19 cellular contexts compared by ENCODE assay signal in genomic region chr21:17660449-17660848, GRCh38. TPM values are rescaled to one million over a fixed set of nuclear protein-coding genes. Genes with fewer than 3 reads are reported as not detected.
DNase-seq lines count a peak whose midpoint lies in the region; ATAC-seq, FAIRE-seq and TF ChIP-seq lines count a peak whose summit lies in the region.
"Had no signal": no experiment of that assay in that cellular context is flagged by ENCODE, and none has a peak within 500 bp of the region (broad histone marks: within the 10 kb centered on the region; RNA-seq: fewer than 3 reads in every experiment).

No MANE protein-coding gene starts in this region.

- H3K79me2 ChIP-seq in astrocyte (ENCODE audit: insufficient read depth, low read length) (no peaks in the 10 kb centered on the region), mesendoderm (ENCODE audit: control insufficient read depth, insufficient read depth, low read length) (no peaks in the 10 kb centered on the region)

- H3K27ac ChIP-seq in astrocyte (ENCODE audit: low read depth, low read length) = no peak overlapping the region
- no peak overlapping the region for H3K27ac ChIP-seq in mesendoderm (ENCODE audit: low read depth, low read length)
- H3K27ac ChIP-seq: BLaER1, KMS-11 had no signal

- no peaks in the 10 kb centered on the region for H4K20me1 ChIP-seq in astrocyte (ENCODE audit: insufficient read depth, low read length)
- H4K20me1 ChIP-seq: BLaER1 had no signal

- H3K4me3 Mint-ChIP-seq in astrocyte (ENCODE audit: unreplicated experiment) = no peak overlapping the region
- H3K4me3 Mint-ChIP-seq in natural killer cell treated with Interleukin-12 subunit alpha and Interleukin-12 subunit beta and Interleukin-15 and Interleukin-18, amount 100 ng/mL, for 72 hours = no peak overlapping the region
- H3K4me3 Mint-ChIP-seq: activated CD4-positive, alpha-beta T cell treated with anti-CD3 and anti-CD28 coated beads, Interleukin-2, amount 10 ng/mL, durations not matched to agents 24 days and 14 days; activated naive CD8-positive, alpha-beta T cell treated with anti-CD3 and anti-CD28 coated beads, Interleukin-2, amount 50 U/mL, for 24 hours; activated T-cell treated with anti-CD3 and anti-CD28 coated beads, Interleukin-2, amount 50 U/mL, for 24 hours; immature natural killer cell; T-helper 1 cell treated with Interleukin-12 subunit alpha and Interleukin-12 subunit beta and Interleukin-4 antibody, amounts not matched to agents 30 μg/mL and 1 μg/mL, for 36 hours had no signal

- no peak for TF ChIP-seq CTCF in astrocyte (IDR thresholded peaks at IDR 0.05; ENCODE audit: insufficient read depth, low read depth, low read length)

- no peaks in the 10 kb centered on the region for H3K9me3 ChIP-seq in astrocyte (ENCODE audit: insufficient read depth, low read depth, low read length)
- H3K9me3 ChIP-seq: BLaER1, mucosa of descending colon had no signal

- no peaks in the 10 kb centered on the region for H3K36me3 Mint-ChIP-seq in astrocyte (ENCODE audit: low read depth, unreplicated experiment)
- H3K36me3 Mint-ChIP-seq in natural killer cell treated with Interleukin-12 subunit alpha and Interleukin-12 subunit beta and Interleukin-15 and Interleukin-18, amount 100 ng/mL, for 72 hours = no peaks in the 10 kb centered on the region
- H3K36me3 Mint-ChIP-seq: immature natural killer cell had no signal

- no peak overlapping the region for H2BK5ac ChIP-seq in mesendoderm (ENCODE audit: low read length)

- no peak overlapping the region for H3K56ac ChIP-seq in mesendoderm (ENCODE audit: low read length)

- DNase-seq in CD1c-positive myeloid dendritic cell (ENCODE audit: extremely low spot score) (peak; percentile 12), MV-4-11 (lab: John Stamatoyannopoulos, UW) (peak; percentile 74), astrocyte (ENCODE audit: low read depth) (peak; percentile 18), mesendoderm (peak; percentile 36), foreskin melanocyte (no peak)
- DNase-seq in natural killer cell treated with Interleukin-12 subunit alpha and Interleukin-12 subunit beta and Interleukin-15 and Interleukin-18, amount 100 ng/mL, for 72 hours (ENCODE audit: low spot score) = no peak
- DNase-seq: activated CD4-positive, alpha-beta T cell treated with anti-CD3 and anti-CD28 coated beads, Interleukin-2, amount 10 ng/mL, durations not matched to agents 24 days and 14 days; activated naive CD8-positive, alpha-beta T cell treated with anti-CD3 and anti-CD28 coated beads, Interleukin-2, amount 50 U/mL, for 24 hours; activated T-cell treated with anti-CD3 and anti-CD28 coated beads, Interleukin-2, amount 50 U/mL, for 24 hours; immature natural killer cell; mucosa of descending colon; NCI-H2029; trophoblast cell had no signal

- H3K4me1 Mint-ChIP-seq in astrocyte (ENCODE audit: low read depth, unreplicated experiment) = peaks cover 8% of the 10 kb centered on the region
- H3K4me1 Mint-ChIP-seq in natural killer cell treated with Interleukin-12 subunit alpha and Interleukin-12 subunit beta and Interleukin-15 and Interleukin-18, amount 100 ng/mL, for 72 hours (ENCODE audit: low read depth in 2 of 2) = peaks cover 0 to 1% of the 10 kb centered on the region in 2 donors
- H3K4me1 Mint-ChIP-seq: activated CD4-positive, alpha-beta T cell treated with anti-CD3 and anti-CD28 coated beads, Interleukin-2, amount 10 ng/mL, durations not matched to agents 24 days and 14 days; activated naive CD8-positive, alpha-beta T cell treated with anti-CD3 and anti-CD28 coated beads, Interleukin-2, amount 50 U/mL, for 24 hours; immature natural killer cell had no signal

- H3K4me2 ChIP-seq in astrocyte (ENCODE audit: low read length) = peak overlapping the region; percentile 30
- H3K4me2 ChIP-seq in mesendoderm (ENCODE audit: low read length) = no peak overlapping the region
- H3K4me2 ChIP-seq: BLaER1, KMS-11 had no signal

- H3K36me3 ChIP-seq in astrocyte (ENCODE audit: insufficient read depth, low read length) (no peaks in the 10 kb centered on the region), mesendoderm (ENCODE audit: control insufficient read depth, insufficient read depth, low read length) (no peaks in the 10 kb centered on the region)
- H3K36me3 ChIP-seq: BLaER1 had no signal

- no peaks in the 10 kb centered on the region for H3K27me3 Mint-ChIP-seq in astrocyte (ENCODE audit: low read depth, unreplicated experiment)
- H3K27me3 Mint-ChIP-seq in natural killer cell treated with Interleukin-12 subunit alpha and Interleukin-12 subunit beta and Interleukin-15 and Interleukin-18, amount 100 ng/mL, for 72 hours = peaks cover 16 to 17% of the 10 kb centered on the region in 2 donors

- H3K9ac ChIP-seq in astrocyte (ENCODE audit: low read length) (no peak overlapping the region), mesendoderm (ENCODE audit: low read length) (no peak overlapping the region)
- H3K9ac ChIP-seq: BLaER1, KMS-11 had no signal

- no peak for ATAC-seq in natural killer cell treated with Interleukin-12 subunit alpha and Interleukin-12 subunit beta and Interleukin-15 and Interleukin-18, amount 100 ng/mL, for 72 hours
- ATAC-seq in GM19351 (IDR thresholded peaks at IDR 0.05; ENCODE audit: unreplicated experiment) (no peak), GM19023 (IDR thresholded peaks at IDR 0.05; ENCODE audit: unreplicated experiment) (no peak)
- ATAC-seq: activated naive CD8-positive, alpha-beta T cell treated with anti-CD3 and anti-CD28 coated beads, Interleukin-2, amount 50 U/mL, for 24 hours; mucosa of descending colon had no signal

- no peak overlapping the region for H4K5ac ChIP-seq in mesendoderm (ENCODE audit: low read length)

- H3K4ac ChIP-seq in mesendoderm (ENCODE audit: low read depth, low read length) = no peak overlapping the region

- FAIRE-seq in astrocyte (lab: Jason Lieb, UNC) = no peak

- no peak overlapping the region for H2BK15ac ChIP-seq in mesendoderm (replicated peaks; ENCODE audit: low read depth)

- no peak overlapping the region for H3K18ac ChIP-seq in mesendoderm (ENCODE audit: low read length)

- H3K4me1 ChIP-seq in astrocyte (ENCODE audit: insufficient read depth, low read length) (peaks cover 4% of the 10 kb centered on the region), mesendoderm (ENCODE audit: control insufficient read depth, low read depth, low read length) (peaks cover 3% of the 10 kb centered on the region)
- H3K4me1 ChIP-seq: BLaER1 had no signal

- peaks cover under 1% of the 10 kb centered on the region for H3K9me3 Mint-ChIP-seq in astrocyte (ENCODE audit: unreplicated experiment)
- no peaks in the 10 kb centered on the region for H3K9me3 Mint-ChIP-seq in natural killer cell treated with Interleukin-12 subunit alpha and Interleukin-12 subunit beta and Interleukin-15 and Interleukin-18, amount 100 ng/mL, for 72 hours
- H3K9me3 Mint-ChIP-seq: activated CD4-positive, alpha-beta T cell treated with anti-CD3 and anti-CD28 coated beads, Interleukin-2, amount 10 ng/mL, durations not matched to agents 24 days and 14 days; activated naive CD8-positive, alpha-beta T cell treated with anti-CD3 and anti-CD28 coated beads, Interleukin-2, amount 50 U/mL, for 24 hours; activated T-cell treated with anti-CD3 and anti-CD28 coated beads, Interleukin-2, amount 50 U/mL, for 24 hours; T-helper 1 cell treated with Interleukin-12 subunit alpha and Interleukin-12 subunit beta and Interleukin-4 antibody, amounts not matched to agents 30 μg/mL and 1 μg/mL, for 36 hours had no signal

- no peak overlapping the region for H2BK120ac ChIP-seq in mesendoderm (ENCODE audit: low read depth, low read length)

- no peaks in the 10 kb centered on the region for H3K27me3 ChIP-seq in astrocyte (ENCODE audit: insufficient read depth, low read length)
- H3K27me3 ChIP-seq in mesendoderm (ENCODE audit: insufficient read depth, low read length, poor library complexity) = no peaks in the 10 kb centered on the region
- H3K27me3 ChIP-seq: BLaER1, dorsolateral prefrontal cortex had no signal

- H3K4me3 ChIP-seq in astrocyte (ENCODE audit: insufficient read depth, low read depth, low read length) (no peak overlapping the region), mesendoderm (ENCODE audit: low read length) (no peak overlapping the region)
- H3K4me3 ChIP-seq: BLaER1, mucosa of descending colon had no signal

- no peak overlapping the region for H3K27ac Mint-ChIP-seq in astrocyte (ENCODE audit: unreplicated experiment)
- H3K27ac Mint-ChIP-seq in natural killer cell treated with Interleukin-12 subunit alpha and Interleukin-12 subunit beta and Interleukin-15 and Interleukin-18, amount 100 ng/mL, for 72 hours = no peak overlapping the region
- H3K27ac Mint-ChIP-seq: activated CD4-positive, alpha-beta T cell treated with anti-CD3 and anti-CD28 coated beads, Interleukin-2, amount 10 ng/mL, durations not matched to agents 24 days and 14 days; activated naive CD8-positive, alpha-beta T cell treated with anti-CD3 and anti-CD28 coated beads, Interleukin-2, amount 50 U/mL, for 24 hours; activated T-cell treated with anti-CD3 and anti-CD28 coated beads, Interleukin-2, amount 50 U/mL, for 24 hours; immature natural killer cell; T-helper 1 cell treated with Interleukin-12 subunit alpha and Interleukin-12 subunit beta and Interleukin-4 antibody, amounts not matched to agents 30 μg/mL and 1 μg/mL, for 36 hours had no signal

- H4K8ac ChIP-seq in mesendoderm (ENCODE audit: low read depth, low read length) = no peak overlapping the region

- WGBS in mesendoderm (ENCODE audit: extremely low coverage, insufficient coverage, low lambda C conversion rate) = no CpG with 5 or more reads among the region's 3 CpGs

- H3K23ac ChIP-seq in mesendoderm (ENCODE audit: low read length) = no peak overlapping the region

- H3K79me1 ChIP-seq in mesendoderm (ENCODE audit: low read length) = no peaks in the 10 kb centered on the region

- H2AK5ac ChIP-seq in mesendoderm (ENCODE audit: low read length) = no peak overlapping the region

- no peak overlapping the region for H2AFZ ChIP-seq in astrocyte (ENCODE audit: low read depth, low read length)

RNA-seq across cellular contexts. Expression of gene BTG3, which starts 47.7 kb away (rescaled TPM):
- total RNA-seq in astrocyte = 43.9 and 45.5 TPM in 2 replicates
- polyA plus RNA-seq in mesendoderm (2013, experiment 1 of 2) = 25.1 TPM
- 24.7 TPM for polyA plus RNA-seq in mesendoderm (2013, experiment 2 of 2)
- 10 to 100 TPM; 52.2 to 54.9 TPM for total RNA-seq in natural killer cell treated with Interleukin-12 subunit alpha and Interleukin-12 subunit beta and Interleukin-15 and Interleukin-18, amount 100 ng/mL, for 72 hours

Comparison
In these comparisons a context has a peak if more than half of its experiments do, and no peak if none do; other contexts are left out.
1. DNase-seq: peak in CD1c-positive myeloid dendritic cell (single experiment), MV-4-11 (single experiment), astrocyte (single experiment) and mesendoderm (single experiment); none in natural killer cell treated with Interleukin-12 subunit alpha and Interleukin-12 subunit beta and Interleukin-15 and Interleukin-18, amount 100 ng/mL, for 72 hours (single experiment) and foreskin melanocyte (single experiment).